1 cellular context compared by ENCODE assay signal in the genomic region with DNA sequence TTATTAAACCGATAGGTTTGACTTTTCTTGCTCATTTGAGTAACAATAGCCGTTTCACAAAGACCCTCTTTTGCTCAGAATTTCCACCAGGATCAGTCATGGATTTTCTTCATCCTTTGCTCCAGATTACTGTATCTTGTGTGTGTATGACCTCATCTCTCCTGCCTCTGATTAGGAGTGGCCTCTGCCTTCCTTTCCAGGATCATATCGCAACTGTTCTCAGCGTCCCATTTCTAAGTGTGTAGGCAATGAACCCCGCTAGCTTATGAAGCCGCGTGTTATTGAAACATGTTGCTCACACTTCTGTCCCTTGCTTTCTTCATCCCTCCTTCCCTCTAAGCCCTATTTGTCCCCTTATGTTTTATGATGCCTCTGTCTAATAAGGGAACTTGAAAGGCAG.
A peak's percentile ranks its signal among the peaks of the same experiment; 100 is the strongest.
TF ChIP-seq lines count a peak whose summit lies in the region.

No MANE protein-coding gene starts in this region.

TF ChIP-seq in K562, 482 proteins besides CTCF, POLR2A, EP300 and RAD21 (continues in another document):
- TF ChIP-seq ATF1 (CRISPR knock-in tag; IDR thresholded peaks at IDR 0.05) (no peak), ATF1 (tag; IDR thresholded peaks at IDR 0.05) (0 out of 2 replicates have a peak, but pooled peaks have one; percentile 23), NCOR1 (IDR thresholded peaks at IDR 0.05) (no peak), JUN (IDR thresholded peaks at IDR 0.05; ENCODE audit: borderline replicate concordance, low read depth, low read length) (peak; percentile 69; the same call in 1 of the 2 replicates), JUN (CRISPR knock-in tag; IDR thresholded peaks at IDR 0.05; ENCODE audit: borderline replicate concordance) (no peak), JUND (IDR thresholded peaks at IDR 0.05; ENCODE audit: borderline replicate concordance, low read depth, low read length) (peak; percentile 79), JUND (tag; IDR thresholded peaks at IDR 0.05; ENCODE audit: borderline replicate concordance, low read depth, low read length) (peak; percentile 93), IRF2 (CRISPR knock-in tag; IDR thresholded peaks at IDR 0.05) (no peak), BCOR (IDR thresholded peaks at IDR 0.05) (no peak), TSC22D4 (tag; IDR thresholded peaks at IDR 0.05) (no peak), TARDBP (IDR thresholded peaks at IDR 0.05) (no peak), TAF15 (IDR thresholded peaks at IDR 0.05; ENCODE audit: low read depth, low read length) (no peak), TCF3 (CRISPR knock-in tag; IDR thresholded peaks at IDR 0.05) (no peak), ETV1 (tag; conservative IDR thresholded peaks at IDR 0.05; ENCODE audit: low read depth) (no peak), ZNF512 (tag; IDR thresholded peaks at IDR 0.05) (no peak), BRF1 (IDR thresholded peaks at IDR 0.05; ENCODE audit: borderline replicate concordance, extremely low read depth, insufficient read length) (no peak), NCOA4 (IDR thresholded peaks at IDR 0.05; ENCODE audit: partially characterized antibody) (no peak), ATF7 (IDR thresholded peaks at IDR 0.05) (peak; percentile 88), MEF2A (IDR thresholded peaks at IDR 0.05; ENCODE audit: control insufficient read depth, low read depth, low read length) (no peak), COPS2 (conservative IDR thresholded peaks at IDR 0.05) (no peak), CHAMP1 (IDR thresholded peaks at IDR 0.05) (no peak), SMARCA5 (IDR thresholded peaks at IDR 0.05) (no peak), GTF2F1 (IDR thresholded peaks at IDR 0.05; ENCODE audit: low read depth, low read length) (no peak), SAP30 (IDR thresholded peaks at IDR 0.05; ENCODE audit: borderline replicate concordance, insufficient read depth, low read depth, low read length, poor library complexity, severe bottlenecking) (no peak), ZNF140 (CRISPR knock-in tag; IDR thresholded peaks at IDR 0.05) (no peak), BDP1 (IDR thresholded peaks at IDR 0.05; ENCODE audit: insufficient read depth, insufficient read length) (no peak), MIER1 (IDR thresholded peaks at IDR 0.05; ENCODE audit: low read depth) (no peak), SRSF9 (IDR thresholded peaks at IDR 0.05; ENCODE audit: borderline replicate concordance, low read depth, low read length) (no peak), ETV5 (CRISPR knock-in tag; IDR thresholded peaks at IDR 0.05; ENCODE audit: low read depth) (no peak), SRSF7 (optimal IDR thresholded peaks at IDR 0.05; ENCODE audit: low read depth, low read length) (no peak), ZBTB33 (CRISPR knock-in tag; IDR thresholded peaks at IDR 0.05) (peak; percentile 62; the same call in 1 of the 2 replicates), ZSCAN32 (CRISPR knock-in tag; IDR thresholded peaks at IDR 0.05) (no peak)
- TF ChIP-seq, protein P1, sequence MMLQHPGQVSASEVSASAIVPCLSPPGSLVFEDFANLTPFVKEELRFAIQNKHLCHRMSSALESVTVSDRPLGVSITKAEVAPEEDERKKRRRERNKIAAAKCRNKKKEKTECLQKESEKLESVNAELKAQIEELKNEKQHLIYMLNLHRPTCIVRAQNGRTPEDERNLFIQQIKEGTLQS (IDR thresholded peaks at IDR 0.05) = peak; percentile 80
- TF ChIP-seq, protein P1 (CRISPR knock-in tag; conservative IDR thresholded peaks at IDR 0.05) = no peak
- TF ChIP-seq, protein P2, sequence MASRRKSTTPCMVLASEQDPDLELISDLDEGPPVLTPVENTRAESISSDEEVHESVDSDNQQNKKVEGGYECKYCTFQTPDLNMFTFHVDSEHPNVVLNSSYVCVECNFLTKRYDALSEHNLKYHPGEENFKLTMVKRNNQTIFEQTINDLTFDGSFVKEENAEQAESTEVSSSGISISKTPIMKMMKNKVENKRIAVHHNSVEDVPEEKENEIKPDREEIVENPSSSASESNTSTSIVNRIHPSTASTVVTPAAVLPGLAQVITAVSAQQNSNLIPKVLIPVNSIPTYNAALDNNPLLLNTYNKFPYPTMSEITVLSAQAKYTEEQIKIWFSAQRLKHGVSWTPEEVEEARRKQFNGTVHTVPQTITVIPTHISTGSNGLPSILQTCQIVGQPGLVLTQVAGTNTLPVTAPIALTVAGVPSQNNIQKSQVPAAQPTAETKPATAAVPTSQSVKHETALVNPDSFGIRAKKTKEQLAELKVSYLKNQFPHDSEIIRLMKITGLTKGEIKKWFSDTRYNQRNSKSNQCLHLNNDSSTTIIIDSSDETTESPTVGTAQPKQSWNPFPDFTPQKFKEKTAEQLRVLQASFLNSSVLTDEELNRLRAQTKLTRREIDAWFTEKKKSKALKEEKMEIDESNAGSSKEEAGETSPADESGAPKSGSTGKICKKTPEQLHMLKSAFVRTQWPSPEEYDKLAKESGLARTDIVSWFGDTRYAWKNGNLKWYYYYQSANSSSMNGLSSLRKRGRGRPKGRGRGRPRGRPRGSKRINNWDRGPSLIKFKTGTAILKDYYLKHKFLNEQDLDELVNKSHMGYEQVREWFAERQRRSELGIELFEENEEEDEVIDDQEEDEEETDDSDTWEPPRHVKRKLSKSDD (conservative IDR thresholded peaks at IDR 0.05; ENCODE audit: low read length) = no peak
- TF ChIP-seq, protein P3, sequence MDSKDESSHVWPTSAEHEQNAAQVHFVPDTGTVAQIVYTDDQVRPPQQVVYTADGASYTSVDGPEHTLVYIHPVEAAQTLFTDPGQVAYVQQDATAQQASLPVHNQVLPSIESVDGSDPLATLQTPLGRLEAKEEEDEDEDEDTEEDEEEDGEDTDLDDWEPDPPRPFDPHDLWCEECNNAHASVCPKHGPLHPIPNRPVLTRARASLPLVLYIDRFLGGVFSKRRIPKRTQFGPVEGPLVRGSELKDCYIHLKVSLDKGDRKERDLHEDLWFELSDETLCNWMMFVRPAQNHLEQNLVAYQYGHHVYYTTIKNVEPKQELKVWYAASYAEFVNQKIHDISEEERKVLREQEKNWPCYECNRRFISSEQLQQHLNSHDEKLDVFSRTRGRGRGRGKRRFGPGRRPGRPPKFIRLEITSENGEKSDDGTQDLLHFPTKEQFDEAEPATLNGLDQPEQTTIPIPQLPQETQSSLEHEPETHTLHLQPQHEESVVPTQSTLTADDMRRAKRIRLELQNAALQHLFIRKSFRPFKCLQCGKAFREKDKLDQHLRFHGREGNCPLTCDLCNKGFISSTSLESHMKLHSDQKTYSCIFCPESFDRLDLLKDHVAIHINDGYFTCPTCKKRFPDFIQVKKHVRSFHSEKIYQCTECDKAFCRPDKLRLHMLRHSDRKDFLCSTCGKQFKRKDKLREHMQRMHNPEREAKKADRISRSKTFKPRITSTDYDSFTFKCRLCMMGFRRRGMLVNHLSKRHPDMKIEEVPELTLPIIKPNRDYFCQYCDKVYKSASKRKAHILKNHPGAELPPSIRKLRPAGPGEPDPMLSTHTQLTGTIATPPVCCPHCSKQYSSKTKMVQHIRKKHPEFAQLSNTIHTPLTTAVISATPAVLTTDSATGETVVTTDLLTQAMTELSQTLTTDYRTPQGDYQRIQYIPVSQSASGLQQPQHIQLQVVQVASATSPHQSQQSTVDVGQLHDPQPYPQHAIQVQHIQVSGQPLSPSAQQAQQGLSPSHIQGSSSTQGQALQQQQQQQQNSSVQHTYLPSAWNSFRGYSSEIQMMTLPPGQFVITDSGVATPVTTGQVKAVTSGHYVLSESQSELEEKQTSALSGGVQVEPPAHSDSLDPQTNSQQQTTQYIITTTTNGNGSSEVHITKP (IDR thresholded peaks at IDR 0.05; ENCODE audit: partially characterized antibody) = no peak
- TF ChIP-seq, protein P4, sequence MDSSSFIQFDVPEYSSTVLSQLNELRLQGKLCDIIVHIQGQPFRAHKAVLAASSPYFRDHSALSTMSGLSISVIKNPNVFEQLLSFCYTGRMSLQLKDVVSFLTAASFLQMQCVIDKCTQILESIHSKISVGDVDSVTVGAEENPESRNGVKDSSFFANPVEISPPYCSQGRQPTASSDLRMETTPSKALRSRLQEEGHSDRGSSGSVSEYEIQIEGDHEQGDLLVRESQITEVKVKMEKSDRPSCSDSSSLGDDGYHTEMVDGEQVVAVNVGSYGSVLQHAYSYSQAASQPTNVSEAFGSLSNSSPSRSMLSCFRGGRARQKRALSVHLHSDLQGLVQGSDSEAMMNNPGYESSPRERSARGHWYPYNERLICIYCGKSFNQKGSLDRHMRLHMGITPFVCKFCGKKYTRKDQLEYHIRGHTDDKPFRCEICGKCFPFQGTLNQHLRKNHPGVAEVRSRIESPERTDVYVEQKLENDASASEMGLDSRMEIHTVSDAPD (CRISPR knock-in tag; IDR thresholded peaks at IDR 0.05) = no peak
- TF ChIP-seq, protein P5, sequence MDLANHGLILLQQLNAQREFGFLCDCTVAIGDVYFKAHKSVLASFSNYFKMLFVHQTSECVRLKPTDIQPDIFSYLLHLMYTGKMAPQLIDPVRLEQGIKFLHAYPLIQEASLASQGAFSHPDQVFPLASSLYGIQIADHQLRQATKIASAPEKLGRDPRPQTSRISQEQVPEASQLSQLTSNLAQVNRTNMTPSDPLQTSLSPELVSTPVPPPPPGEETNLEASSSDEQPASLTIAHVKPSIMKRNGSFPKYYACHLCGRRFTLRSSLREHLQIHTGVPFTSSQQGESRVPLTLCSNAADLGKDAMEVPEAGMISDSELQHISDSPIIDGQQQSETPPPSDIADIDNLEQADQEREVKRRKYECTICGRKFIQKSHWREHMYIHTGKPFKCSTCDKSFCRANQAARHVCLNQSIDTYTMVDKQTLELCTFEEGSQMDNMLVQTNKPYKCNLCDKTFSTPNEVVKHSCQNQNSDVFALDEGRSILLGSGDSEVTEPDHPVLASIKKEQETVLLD (IDR thresholded peaks at IDR 0.05) = no peak
- TF ChIP-seq, protein P6, sequence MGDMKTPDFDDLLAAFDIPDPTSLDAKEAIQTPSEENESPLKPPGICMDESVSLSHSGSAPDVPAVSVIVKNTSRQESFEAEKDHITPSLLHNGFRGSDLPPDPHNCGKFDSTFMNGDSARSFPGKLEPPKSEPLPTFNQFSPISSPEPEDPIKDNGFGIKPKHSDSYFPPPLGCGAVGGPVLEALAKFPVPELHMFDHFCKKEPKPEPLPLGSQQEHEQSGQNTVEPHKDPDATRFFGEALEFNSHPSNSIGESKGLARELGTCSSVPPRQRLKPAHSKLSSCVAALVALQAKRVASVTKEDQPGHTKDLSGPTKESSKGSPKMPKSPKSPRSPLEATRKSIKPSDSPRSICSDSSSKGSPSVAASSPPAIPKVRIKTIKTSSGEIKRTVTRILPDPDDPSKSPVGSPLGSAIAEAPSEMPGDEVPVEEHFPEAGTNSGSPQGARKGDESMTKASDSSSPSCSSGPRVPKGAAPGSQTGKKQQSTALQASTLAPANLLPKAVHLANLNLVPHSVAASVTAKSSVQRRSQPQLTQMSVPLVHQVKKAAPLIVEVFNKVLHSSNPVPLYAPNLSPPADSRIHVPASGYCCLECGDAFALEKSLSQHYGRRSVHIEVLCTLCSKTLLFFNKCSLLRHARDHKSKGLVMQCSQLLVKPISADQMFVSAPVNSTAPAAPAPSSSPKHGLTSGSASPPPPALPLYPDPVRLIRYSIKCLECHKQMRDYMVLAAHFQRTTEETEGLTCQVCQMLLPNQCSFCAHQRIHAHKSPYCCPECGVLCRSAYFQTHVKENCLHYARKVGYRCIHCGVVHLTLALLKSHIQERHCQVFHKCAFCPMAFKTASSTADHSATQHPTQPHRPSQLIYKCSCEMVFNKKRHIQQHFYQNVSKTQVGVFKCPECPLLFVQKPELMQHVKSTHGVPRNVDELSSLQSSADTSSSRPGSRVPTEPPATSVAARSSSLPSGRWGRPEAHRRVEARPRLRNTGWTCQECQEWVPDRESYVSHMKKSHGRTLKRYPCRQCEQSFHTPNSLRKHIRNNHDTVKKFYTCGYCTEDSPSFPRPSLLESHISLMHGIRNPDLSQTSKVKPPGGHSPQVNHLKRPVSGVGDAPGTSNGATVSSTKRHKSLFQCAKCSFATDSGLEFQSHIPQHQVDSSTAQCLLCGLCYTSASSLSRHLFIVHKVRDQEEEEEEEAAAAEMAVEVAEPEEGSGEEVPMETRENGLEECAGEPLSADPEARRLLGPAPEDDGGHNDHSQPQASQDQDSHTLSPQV (IDR thresholded peaks at IDR 0.05) = no peak
